ENCODE assay signal across 12 cellular contexts in the genomic region with DNA sequence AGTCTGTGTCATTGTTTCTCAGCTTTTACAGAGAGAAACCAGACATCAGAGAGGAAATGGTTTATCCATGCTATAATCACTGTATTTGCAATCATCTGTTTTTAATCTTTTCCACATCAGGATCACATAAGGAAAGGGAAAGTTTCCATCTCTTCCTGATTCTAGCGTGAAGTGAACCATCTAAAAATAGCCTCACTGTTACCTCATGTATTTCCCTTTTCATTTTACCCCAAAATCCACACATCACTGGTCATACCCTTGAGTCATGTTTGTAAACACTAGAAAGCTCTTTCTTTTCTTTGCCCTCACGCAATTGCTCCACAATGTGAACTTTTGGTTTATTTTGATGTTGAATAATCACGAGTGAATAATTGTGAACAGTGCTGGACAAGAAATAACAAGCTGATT.
A peak's percentile ranks its signal among the peaks of the same experiment; 100 is the strongest.
DNase-seq lines count a peak whose midpoint lies in the region; ATAC-seq, FAIRE-seq and TF ChIP-seq lines count a peak whose summit lies in the region.
"Had no signal": no experiment of that assay in that cellular context is flagged by ENCODE, and none has a peak within 500 bp of the region (broad histone marks: within the 10 kb centered on the region; RNA-seq: fewer than 3 reads in every experiment).

No MANE protein-coding gene starts in this region.

- H3K27me3 Mint-ChIP-seq in astrocyte (ENCODE audit: low read depth, unreplicated experiment): no peaks in the 10 kb centered on the region

- H2AFZ ChIP-seq in astrocyte (ENCODE audit: low read depth, low read length): no peak overlapping the region

- H3K27me3 ChIP-seq in astrocyte (ENCODE audit: insufficient read depth, low read length): no peaks in the 10 kb centered on the region
- H3K27me3 ChIP-seq in kidney epithelial cell (ENCODE audit: control insufficient read depth, insufficient read depth, low read length): no peaks in the 10 kb centered on the region
- H3K27me3 ChIP-seq in aorta (ENCODE audit: control insufficient read depth in 1 of 2, insufficient read depth in 2 of 2, low read length in 1 of 2): no peaks in the 10 kb centered on the region
- H3K27me3 ChIP-seq: heart left ventricle had no signal

- ATAC-seq in aorta (ENCODE audit: low FRiP score) (peak; percentile 69), GM21737 (IDR thresholded peaks at IDR 0.05; ENCODE audit: unreplicated experiment) (no peak), left colon (no peak)
- ATAC-seq: GM12878 had no signal

- peak; percentile 93 for DNase-seq in HFF-Myc (ENCODE audit: extremely low read depth, low read depth)
- peak; percentile 97 for DNase-seq in astrocyte (ENCODE audit: low read depth)
- peak; percentile 14 for DNase-seq in kidney epithelial cell (ENCODE audit: low read depth)
- no peak for DNase-seq in aorta
- DNase-seq in posterior cingulate gyrus: no peak
- DNase-seq in left colon: no peak
- DNase-seq: activated CD4-positive, alpha-beta T cell treated with anti-CD3 and anti-CD28 coated beads, Interleukin-2, amount 50 U/mL, for 1 hour; heart left ventricle; NCI-H1092 had no signal

- H3K9me3 ChIP-seq in astrocyte (ENCODE audit: insufficient read depth, low read depth, low read length): no peaks in the 10 kb centered on the region
- no peaks in the 10 kb centered on the region for H3K9me3 ChIP-seq in aorta (ENCODE audit: control insufficient read depth, low read length)

- intact Hi-C loops in aorta (cut with DNase I) (no loop called here), posterior cingulate gyrus (cut with DNase I) (no loop called here), left colon (cut with DNase I, micrococcal nuclease) (no loop called here)

- H3K9ac ChIP-seq in astrocyte (ENCODE audit: low read length): peak overlapping the region; percentile 81

- no peaks in the 10 kb centered on the region for H3K79me2 ChIP-seq in astrocyte (ENCODE audit: insufficient read depth, low read length)

- no peaks in the 10 kb centered on the region for H3K9me3 Mint-ChIP-seq in astrocyte (ENCODE audit: unreplicated experiment)

- H3K27ac Mint-ChIP-seq in astrocyte (ENCODE audit: unreplicated experiment): no peak overlapping the region

- H3K4me1 Mint-ChIP-seq in astrocyte (ENCODE audit: low read depth, unreplicated experiment): peaks cover 3% of the 10 kb centered on the region

- TF ChIP-seq CTCF in HFF-Myc (IDR thresholded peaks at IDR 0.05; ENCODE audit: low read depth, low read length, missing control alignments) (no peak), astrocyte (IDR thresholded peaks at IDR 0.05; ENCODE audit: insufficient read depth, low read depth, low read length) (no peak), kidney epithelial cell (IDR thresholded peaks at IDR 0.05; ENCODE audit: insufficient read depth, low read length, poor library complexity, severe bottlenecking) (no peak)

- peak; percentile 83 for FAIRE-seq in astrocyte (lab: Jason Lieb, UNC)
- FAIRE-seq: GM12878 had no signal

- H3K36me3 Mint-ChIP-seq in astrocyte (ENCODE audit: low read depth, unreplicated experiment): no peaks in the 10 kb centered on the region

- H3K27ac ChIP-seq in astrocyte (ENCODE audit: low read depth, low read length) (peak overlapping the region; percentile 96), aorta (ENCODE audit: low read depth in 1 of 2, low read length in 2 of 2) (no peak overlapping the region)

- no peaks in the 10 kb centered on the region for H4K20me1 ChIP-seq in astrocyte (ENCODE audit: insufficient read depth, low read length)

- 4% methylated on average over 3 of the region's 3 CpGs for WGBS in aorta, 2 donors

- no peak overlapping the region for H3K4me3 Mint-ChIP-seq in astrocyte (ENCODE audit: unreplicated experiment)
- H3K4me3 Mint-ChIP-seq: neural crest cell had no signal

- peak overlapping the region; percentile 66 for H3K4me2 ChIP-seq in astrocyte (ENCODE audit: low read length)

- H3K36me3 ChIP-seq in astrocyte (ENCODE audit: insufficient read depth, low read length) (no peaks in the 10 kb centered on the region), kidney epithelial cell (ENCODE audit: control insufficient read depth, insufficient read depth, low read length) (no peaks in the 10 kb centered on the region), aorta (ENCODE audit: control insufficient read depth in 1 of 2, insufficient read depth in 2 of 2, low read length in 1 of 2) (no peaks in the 10 kb centered on the region)

- no peak overlapping the region for H3K4me3 ChIP-seq in HFF-Myc (replicated peaks; ENCODE audit: low read depth, low read length)
- no peak overlapping the region for H3K4me3 ChIP-seq in astrocyte (ENCODE audit: insufficient read depth, low read depth, low read length)
- H3K4me3 ChIP-seq in kidney epithelial cell (ENCODE audit: low read depth, low read length): no peak overlapping the region
- H3K4me3 ChIP-seq in aorta (ENCODE audit: low read length in 2 of 2): no peak overlapping the region
- H3K4me3 ChIP-seq: GM12878, heart left ventricle had no signal

- H3K4me1 ChIP-seq in astrocyte (ENCODE audit: insufficient read depth, low read length): peaks cover 10% of the 10 kb centered on the region
- no peaks in the 10 kb centered on the region for H3K4me1 ChIP-seq in aorta (ENCODE audit: control insufficient read depth in 1 of 2, insufficient read depth in 2 of 2, low read length in 2 of 2)

Comparison
In these comparisons a context has a peak if more than half of its experiments do, and no peak if none do; other contexts are left out.
1. DNase-seq: peak in HFF-Myc (single experiment), astrocyte (single experiment) and kidney epithelial cell (single experiment); none in aorta (0 of 2), posterior cingulate gyrus (0 of 10) and left colon (0 of 2).